Comparison of ENCODE assay signal across 27 cellular contexts in the genomic region with DNA sequence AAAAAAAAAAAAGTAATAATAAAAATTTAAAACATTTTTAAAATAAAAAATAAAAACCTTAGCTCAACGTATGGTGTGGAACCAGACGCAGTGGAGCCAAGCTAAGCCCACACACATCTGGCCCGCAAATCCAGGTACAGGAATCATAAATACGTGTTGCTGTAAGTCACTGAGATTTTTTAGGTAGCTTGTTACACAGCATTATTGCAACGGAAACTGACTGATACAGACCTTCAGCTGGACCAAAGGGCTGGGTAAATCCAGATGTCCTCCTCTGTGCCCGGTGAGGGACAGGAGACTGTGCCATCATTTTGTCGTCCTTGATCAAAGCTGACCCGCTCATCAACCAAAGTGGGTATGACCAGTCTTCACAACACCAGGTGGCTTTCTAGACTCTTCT.
"Had no signal": no experiment of that assay in that cellular context is flagged by ENCODE, and none has a peak within 500 bp of the region (broad histone marks: within the 10 kb centered on the region; RNA-seq: fewer than 3 reads in every experiment).

No MANE protein-coding gene starts in this region.

- DNase-seq: stimulated activated CD4-positive, alpha-beta T cell treated with anti-CD3 and anti-CD28 coated beads, Interleukin-2, amount 100 ng/mL, for 48 hours; stimulated activated CD4-positive, alpha-beta T cell treated with anti-CD3 and anti-CD28 coated beads, Interleukin-4, amount 100 ng/mL, for 1 hour; stimulated activated CD4-positive, alpha-beta T cell treated with anti-CD3 and anti-CD28 coated beads, Interleukin-4, amount 100 ng/mL, for 24 hours; stimulated activated CD4-positive, alpha-beta T cell treated with anti-CD3 and anti-CD28 coated beads, Interleukin-4, amount 100 ng/mL, for 4 hours; stimulated activated CD8-positive, alpha-beta memory T cell treated with anti-CD3 and anti-CD28 coated beads, Interleukin-4, amount 100 ng/mL, for 48 hours; stimulated activated naive B cell treated with anti-CD40 and anti-IgM and Interleukin-4, amounts not matched to agents 10 μg/mL and 1 μg/mL and 100 μg/mL, for 72 hours; stimulated activated naive CD4-positive, alpha-beta T cell; stimulated activated naive CD4-positive, alpha-beta T cell treated with Interleukin-2 at 50 U/mL for 16 hours; stimulated activated naive CD8-positive, alpha-beta T cell treated with anti-CD3 and anti-CD28 coated beads, Interleukin-15, amount 100 ng/mL, for 72 hours; stimulated activated naive CD8-positive, alpha-beta T cell treated with anti-CD3 and anti-CD28 coated beads, Interleukin-15, Interleukin-2, amounts not matched to agents 100 U/mL and 50 U/mL, for 24 hours; stomach; substantia nigra; testis; thyroid gland; tibial artery; transverse colon; trophoblast cell; upper lobe of left lung; upper lobe of right lung; uterus had no signal

- ATAC-seq: stimulated activated effector memory CD8-positive, alpha-beta T cell treated with anti-CD3 and anti-CD28 coated beads, Interleukin-12 subunit alpha, Interleukin-12 subunit beta, amount 100 ng/mL, for 72 hours; stimulated activated memory B cell treated with anti-CD40 and anti-IgM and Interleukin-4, amounts not matched to agents 10 μg/mL and 1 μg/mL and 100 μg/mL, for 72 hours; stimulated activated naive B cell treated with anti-CD40 and anti-IgM and Interleukin-4, amounts not matched to agents 10 μg/mL and 1 μg/mL and 100 μg/mL, for 72 hours; stimulated activated naive CD8-positive, alpha-beta T cell treated with anti-CD3 and anti-CD28 coated beads, Interleukin-15, amount 100 ng/mL, for 72 hours; stimulated activated naive CD8-positive, alpha-beta T cell treated with anti-CD3 and anti-CD28 coated beads, Interleukin-15, Interleukin-2, amounts not matched to agents 100 U/mL and 50 U/mL, for 24 hours; upper lobe of right lung had no signal

- H3K27ac ChIP-seq: stomach, suprapubic skin, testis, thoracic aorta, thyroid gland, tibial artery, tibial nerve, transverse colon, upper lobe of left lung, upper lobe of right lung, uterus, vagina had no signal

- FAIRE-seq: urothelium cell line had no signal

- H3K9me3 ChIP-seq: stomach, suprapubic skin, testis, thoracic aorta, thyroid gland, tibial artery, transverse colon, upper lobe of left lung, upper lobe of right lung, uterus, vagina had no signal

- H3K27me3 ChIP-seq: testis, thyroid gland, tibial artery, tibial nerve, transverse colon, upper lobe of left lung, upper lobe of right lung, uterus, vagina had no signal

- H3K4me3 ChIP-seq: stomach, suprapubic skin, testis, thoracic aorta, thyroid gland, tibial artery, tibial nerve, transverse colon, upper lobe of left lung, upper lobe of right lung, uterus, vagina had no signal

- H3K4me1 ChIP-seq: stomach, suprapubic skin, testis, thyroid gland, tibial nerve, transverse colon, upper lobe of left lung, upper lobe of right lung, uterus had no signal

- H3K36me3 ChIP-seq: stomach, suprapubic skin, thoracic aorta, thyroid gland, tibial artery, tibial nerve, transverse colon, upper lobe of left lung, upper lobe of right lung, uterus, vagina had no signal
